In genomic region chr18:59701272-59701671, GRCh38 we compare ENCODE assay signal across 19 cellular contexts. TPM values are rescaled to one million over a fixed set of nuclear protein-coding genes. Genes with fewer than 3 reads are reported as not detected.
"Had no signal": no experiment of that assay in that cellular context is flagged by ENCODE, and none has a peak within 500 bp of the region (broad histone marks: within the 10 kb centered on the region; RNA-seq: fewer than 3 reads in every experiment).

No MANE protein-coding gene starts in this region.

- FAIRE-seq: endothelial cell of umbilical vein, islet of Langerhans had no signal

- H3K9me3 ChIP-seq: adrenal gland, esophagus squamous epithelium, tibial nerve had no signal

- DNase-seq: activated CD4-positive, alpha-beta T cell treated with anti-CD3 and anti-CD28 coated beads for 1 hour; activated CD8-positive, alpha-beta memory T cell treated with anti-CD3 and anti-CD28 coated beads for 24 hours; activated CD8-positive, alpha-beta memory T cell treated with anti-CD3 and anti-CD28 coated beads, Interleukin-2, amount 50 U/mL, for 48 hours; activated effector memory CD4-positive, alpha-beta T cell treated with Interleukin-2 at 50 U/mL for 16 hours; activated T-cell treated with anti-CD3 and anti-CD28 coated beads, Interleukin-2, amount 50 U/mL, for 48 hours; dermis blood vessel endothelial cell; effector memory CD4-positive, alpha-beta T cell; esophagus squamous epithelium; midbrain; naive B cell; stimulated activated naive CD8-positive, alpha-beta T cell treated with anti-CD3 and anti-CD28 coated beads, Interleukin-15, Interleukin-2, amounts not matched to agents 100 U/mL and 50 U/mL, for 24 hours; WERI-Rb-1 had no signal

- H3K27me3 ChIP-seq: adrenal gland had no signal

- H3K4me3 ChIP-seq: adrenal gland, esophagus squamous epithelium, tibial nerve had no signal

- H3K27ac ChIP-seq: tibial nerve, WERI-Rb-1 had no signal

- H3K36me3 Mint-ChIP-seq: activated naive CD4-positive, alpha-beta T cell treated with anti-CD3 and anti-CD28 coated beads, Interleukin-2, amount 50 U/mL, for 24 hours had no signal

- H3K4me3 Mint-ChIP-seq: activated naive CD4-positive, alpha-beta T cell treated with anti-CD3 and anti-CD28 coated beads, Interleukin-2, amount 50 U/mL, for 24 hours; naive B cell; neural crest cell had no signal

- H3K36me3 ChIP-seq: adrenal gland, esophagus squamous epithelium, tibial nerve, WERI-Rb-1 had no signal

- H3K27ac Mint-ChIP-seq: activated naive CD4-positive, alpha-beta T cell treated with anti-CD3 and anti-CD28 coated beads, Interleukin-2, amount 50 U/mL, for 24 hours; naive B cell had no signal

- H3K9me3 Mint-ChIP-seq: activated naive CD4-positive, alpha-beta T cell treated with anti-CD3 and anti-CD28 coated beads, Interleukin-2, amount 50 U/mL, for 24 hours; neural crest cell had no signal

- ATAC-seq: stimulated activated naive CD8-positive, alpha-beta T cell treated with anti-CD3 and anti-CD28 coated beads, Interleukin-15, Interleukin-2, amounts not matched to agents 100 U/mL and 50 U/mL, for 24 hours had no signal

RNA-seq across cellular contexts. Expression of gene CCBE1, which starts 4.0 kb away (rescaled TPM):
- total RNA-seq: endothelial cell of umbilical vein; T-helper 2 cell treated with Interferon-gamma antibody and Interleukin-4, amounts not matched to agents 100 ng/mL and 5 ng/mL, for 36 hours had no signal
